ENCODE assay signal across 8 cellular contexts in the genomic region with DNA sequence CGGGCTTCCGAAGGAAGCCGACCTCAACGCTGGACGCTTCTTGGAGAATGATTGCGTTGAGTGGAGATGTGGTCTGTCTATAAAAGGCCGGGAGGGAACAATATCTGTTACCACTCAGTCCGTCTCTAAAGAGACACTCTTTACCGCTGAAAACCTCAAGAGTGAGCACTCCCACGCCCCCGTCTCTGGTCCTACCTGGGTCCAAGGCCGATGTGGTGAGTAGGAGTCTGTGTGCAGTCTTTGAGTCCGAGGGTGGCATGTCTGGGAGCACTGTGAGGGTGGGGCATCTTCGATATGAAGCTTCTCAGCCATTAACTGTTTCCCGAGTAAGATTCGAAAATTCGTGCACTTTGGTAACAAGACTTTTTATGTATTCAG. TPM values are rescaled to one million over a fixed set of nuclear protein-coding genes. Genes with fewer than 3 reads are reported as not detected.
DNase-seq lines count a peak whose midpoint lies in the region; ATAC-seq and TF ChIP-seq lines count a peak whose summit lies in the region.

No MANE protein-coding gene starts in this region.

- POLR2A ChIA-PET in PC-3 (lab: Charles Lee; ENCODE audit: unreplicated experiment): no interaction called here

- CTCF ChIA-PET in PC-3 (lab: Charles Lee): no interaction called here

- no TSS peak for BruUV-seq in PC-3 (replicated peaks; lab: Mats Ljungman, UMichigan)

- ATAC-seq in GM21447 (IDR thresholded peaks at IDR 0.05; ENCODE audit: unreplicated experiment) (peak; percentile 27), heart right ventricle (peak; percentile 10 to 78 (median 53)), PC-3 (no peak)

- H3K4me3 ChIP-seq in BLaER1 treated with 17β-estradiol and CSF1 and Interleukin-3, amounts not matched to agents 10 nM and 100 nM: peak overlapping the region; percentile 71 to 94 (median 79)
- H3K4me3 ChIP-seq in heart right ventricle (peak overlapping the region; percentile 58 to 97 (median 90)), prostate gland (peak overlapping the region; percentile 59 to 82), PC-3 (ENCODE audit: low read length) (no peak overlapping the region)

- no peaks in the 10 kb centered on the region for H3K27me3 ChIP-seq in BLaER1 treated with 17β-estradiol and CSF1 and Interleukin-3, amounts not matched to agents 10 nM and 100 nM
- H3K27me3 ChIP-seq in heart right ventricle: no peaks in the 10 kb centered on the region
- H3K27me3 ChIP-seq in prostate gland (replicated peaks; ENCODE audit: insufficient read depth): no peaks in the 10 kb centered on the region
- H3K27me3 ChIP-seq in PC-3 (ENCODE audit: low read length): no peaks in the 10 kb centered on the region

- no peaks in the 10 kb centered on the region for H3K79me2 ChIP-seq in PC-3 (ENCODE audit: low read length)

- H3K4me2 ChIP-seq in BLaER1 treated with 17β-estradiol and CSF1 and Interleukin-3, amounts not matched to agents 10 nM and 100 nM: peak overlapping the region; percentile 80 to 98 (median 93)
- H3K4me2 ChIP-seq in PC-3 (ENCODE audit: low read length): no peak overlapping the region

- peaks cover 23 to 40% (median 35%) of the 10 kb centered on the region in 11 experiments for H3K36me3 ChIP-seq in BLaER1 treated with 17β-estradiol and CSF1 and Interleukin-3, amounts not matched to agents 10 nM and 100 nM
- H3K36me3 ChIP-seq in heart right ventricle (peaks cover 0 to 20% (median 8%) of the 10 kb centered on the region in 9 donors), prostate gland (peaks cover 0 to 5% of the 10 kb centered on the region in 2 donors), PC-3 (ENCODE audit: low read depth, low read length) (no peaks in the 10 kb centered on the region; the same call in 1 of the 2 replicates)

- WGBS in heart right ventricle, 2 donors: 3% methylated on average over 17 of the region's 17 CpGs
- 1% methylated on average over 17 of the region's 17 CpGs for WGBS in prostate gland

- H3K4me1 ChIP-seq in BLaER1 treated with 17β-estradiol and CSF1 and Interleukin-3, amounts not matched to agents 10 nM and 100 nM: peaks cover 14 to 27% (median 21%) of the 10 kb centered on the region in 10 experiments
- H3K4me1 ChIP-seq in heart right ventricle (peaks cover 0 to 12% (median 8%) of the 10 kb centered on the region in 9 donors), prostate gland (replicated peaks) (no peaks in the 10 kb centered on the region), PC-3 (ENCODE audit: insufficient read depth, low read length) (no peaks in the 10 kb centered on the region)

- peak overlapping the region; percentile 77 to 88 (median 83) for H3K9ac ChIP-seq in BLaER1 treated with 17β-estradiol and CSF1 and Interleukin-3, amounts not matched to agents 10 nM and 100 nM
- H3K9ac ChIP-seq in PC-3 (ENCODE audit: low read length): no peak overlapping the region

- H3K27ac ChIP-seq in BLaER1 treated with 17β-estradiol and CSF1 and Interleukin-3, amounts not matched to agents 10 nM and 100 nM: peak overlapping the region; percentile 62 to 89 (median 83); a peak in 21 of 22 replicates
- H3K27ac ChIP-seq in heart right ventricle: peak overlapping the region in 9 of 10 donors; percentile 13 to 84 (median 68)
- peak overlapping the region; percentile 47 to 50 for H3K27ac ChIP-seq in prostate gland
- no peak overlapping the region for H3K27ac ChIP-seq in PC-3 (ENCODE audit: low read length)

- no peaks in the 10 kb centered on the region for H3K9me2 ChIP-seq in PC-3 (replicated peaks; ENCODE audit: low read length)

- no peaks in the 10 kb centered on the region for H4K20me1 ChIP-seq in BLaER1 treated with 17β-estradiol and CSF1 and Interleukin-3, amounts not matched to agents 10 nM and 100 nM
- no peaks in the 10 kb centered on the region for H4K20me1 ChIP-seq in PC-3 (ENCODE audit: low read length)

- DNase-seq in NCI-H146 (lab: John Stamatoyannopoulos, UW): peak; percentile 28
- peak; percentile 2 for DNase-seq in activated T-helper 9 cell treated with anti-CD3 and anti-CD28 coated beads, Interleukin-2, amount 50 U/mL, for 16 hours (ENCODE audit: low read depth)
- DNase-seq in heart right ventricle: peak in 1 of 2 donors; percentile 6
- no peak for DNase-seq in prostate gland (ENCODE audit: low spot score)
- DNase-seq in PC-3: no peak
- DNase-seq in NK-92 treated with Interleukin-12 subunit alpha and Interleukin-12 subunit beta, amount 100 ng/mL, for 24 hours (lab: John Stamatoyannopoulos, UW): no peak

- H2AFZ ChIP-seq in PC-3 (ENCODE audit: low read length): no peak overlapping the region

- no peak for TF ChIP-seq POLR2A in prostate gland (IDR thresholded peaks at IDR 0.05)

- intact Hi-C loops in heart right ventricle (cut with DNase I) (no loop called here), prostate gland (cut with DNase I) (no loop called here), PC-3 (cut with micrococcal nuclease) (no loop called here)

- peaks cover 61 to 81% (median 74%) of the 10 kb centered on the region in 11 experiments for H3K9me3 ChIP-seq in BLaER1 treated with 17β-estradiol and CSF1 and Interleukin-3, amounts not matched to agents 10 nM and 100 nM (replicated peaks in 1 of 11)
- H3K9me3 ChIP-seq in heart right ventricle (peaks cover 0 to 45% (median 9%) of the 10 kb centered on the region in 11 donors), prostate gland (no peaks in the 10 kb centered on the region), PC-3 (ENCODE audit: low read length) (peaks cover 29% of the 10 kb centered on the region)

- TF ChIP-seq CTCF in heart right ventricle (IDR thresholded peaks at IDR 0.05) (no peak), prostate gland (IDR thresholded peaks at IDR 0.05) (no peak), PC-3 (conservative IDR thresholded peaks at IDR 0.05; ENCODE audit: low read depth, low read length) (no peak)

- no peaks in the 10 kb centered on the region for H3F3A ChIP-seq in PC-3 (ENCODE audit: low read length, unreplicated experiment)

RNA-seq across cellular contexts. Expression of gene ZFP69, which starts 0.6 kb away (rescaled TPM):
- 1 to 10 TPM; 1.1 to 2.6 (median 1.3) TPM for total RNA-seq in heart right ventricle
- 1 to 10 TPM; 1.5 to 2.6 TPM for polyA plus RNA-seq in heart right ventricle
- 1 to 10 TPM; 3.1 to 3.2 TPM for total RNA-seq in prostate gland
- total RNA-seq in PC-3 (2014; rRNA removed): 0.15 TPM in 1 of 2 replicates, not detected in the other

RNA-seq across cellular contexts. Expression of gene ZFP69B, which starts 27.4 kb away (rescaled TPM):
- total RNA-seq in heart right ventricle (1 to 10 TPM in 6 of 10 donors, under 1 TPM in 4; 0.67 to 2.2 (median 1.2) TPM), prostate gland (1 to 10 TPM in 1 of 2 donors, under 1 TPM in 1; 0.46 to 2.9 TPM), PC-3 (2014; rRNA removed) (2.5 and 3.0 TPM in 2 replicates)
- under 1 TPM; 0.37 to 0.58 TPM for polyA plus RNA-seq in heart right ventricle

RNA-seq across cellular contexts. Expression of gene EXO5, which starts 30.9 kb away (rescaled TPM):
- 1 to 10 TPM; 2.4 to 5.3 (median 3.6) TPM for total RNA-seq in heart right ventricle
- polyA plus RNA-seq in heart right ventricle: 1 to 10 TPM; 2.3 to 3.3 TPM
- total RNA-seq in prostate gland: 1 to 10 TPM; 5.9 to 9.7 TPM
- 6.3 and 7.4 TPM in 2 replicates for total RNA-seq in PC-3 (2014; rRNA removed)

RNA-seq across cellular contexts. Expression of gene ZNF684, which starts 53.8 kb away (rescaled TPM):
- total RNA-seq in heart right ventricle (10 to 100 TPM in 3 of 10 donors, 1 to 10 TPM in 7; 5.7 to 11.6 (median 8.6) TPM), prostate gland (1 to 10 TPM; 5.4 to 7.0 TPM), PC-3 (2014; rRNA removed) (2.1 and 6.0 TPM in 2 replicates)
- polyA plus RNA-seq in heart right ventricle: 10 to 100 TPM in 1 of 2 donors, 1 to 10 TPM in 1; 5.1 to 10.4 TPM

Comparison
In these comparisons a context has a peak if more than half of its experiments do, and no peak if none do; other contexts are left out.
1. DNase-seq: peak in NCI-H146 (single experiment) and activated T-helper 9 cell treated with anti-CD3 and anti-CD28 coated beads, Interleukin-2, amount 50 U/mL, for 16 hours (single experiment); none in prostate gland (single experiment), PC-3 (single experiment) and NK-92 treated with Interleukin-12 subunit alpha and Interleukin-12 subunit beta, amount 100 ng/mL, for 24 hours (single experiment).